In the genomic region with DNA sequence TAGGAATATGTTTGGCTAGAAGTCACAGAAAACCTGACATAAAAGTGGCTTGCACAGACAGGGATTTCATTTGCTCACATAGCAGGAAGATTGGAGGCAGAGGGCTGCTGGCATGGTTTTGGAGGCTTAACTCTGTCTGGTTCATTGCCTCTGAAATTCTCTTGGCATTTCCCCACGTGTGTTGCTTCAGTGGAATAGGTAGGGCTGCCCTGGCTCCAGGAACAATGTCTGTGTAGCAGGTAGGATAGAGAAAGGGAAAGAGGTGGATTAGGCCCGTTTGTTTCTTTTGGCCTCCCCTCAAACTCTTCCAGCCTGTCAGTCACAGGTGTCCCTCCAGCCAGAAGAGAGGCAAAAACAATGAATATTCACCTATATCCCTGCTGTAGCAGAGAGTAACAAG, we compare ENCODE assay signal across 24 cellular contexts. TPM values are rescaled to one million over a fixed set of nuclear protein-coding genes. Genes with fewer than 3 reads are reported as not detected.
DNase-seq lines count a peak whose midpoint lies in the region; ATAC-seq, FAIRE-seq and TF ChIP-seq lines count a peak whose summit lies in the region.
"Had no signal": no experiment of that assay in that cellular context is flagged by ENCODE, and none has a peak within 500 bp of the region (broad histone marks: within the 10 kb centered on the region; RNA-seq: fewer than 3 reads in every experiment).

No MANE protein-coding gene starts in this region.

- no peak overlapping the region for H3K4me3 ChIP-seq in mammary epithelial cell (replicated peaks in 1 of 3; ENCODE audit: insufficient read depth in 1 of 3, low read depth in 2 of 3, low read length in 3 of 3)
- no peak overlapping the region for H3K4me3 ChIP-seq in thyroid gland (replicated peaks in 1 of 3)
- no peak overlapping the region for H3K4me3 ChIP-seq in kidney (ENCODE audit: low read length in 2 of 2)
- H3K4me3 ChIP-seq: BLaER1 treated with 17β-estradiol and CSF1 and Interleukin-3, amounts not matched to agents 10 nM and 100 nM; HAP-1 had no signal

- FAIRE-seq in kidney (lab: Jason Lieb, UNC), result no peak
- FAIRE-seq: A204.1, D721Med, GM12891, H54 had no signal

- H3K4me3 Mint-ChIP-seq in MCF 10A (ENCODE audit: unreplicated experiment), result no peak overlapping the region
- H3K4me3 Mint-ChIP-seq: CD14-positive monocyte; CD4-positive, alpha-beta T cell; CD8-positive, alpha-beta memory T cell; HFFc6 had no signal

- peaks cover 14% of the 10 kb centered on the region for H3K4me1 Mint-ChIP-seq in MCF 10A (ENCODE audit: insufficient read depth, unreplicated experiment)

- H3K27ac ChIP-seq in mammary epithelial cell (ENCODE audit: insufficient read depth, low read depth, low read length), result no peak overlapping the region
- no peak overlapping the region for H3K27ac ChIP-seq in thyroid gland
- H3K27ac ChIP-seq in kidney (ENCODE audit: low read depth in 2 of 2, low read length in 2 of 2), result no peak overlapping the region
- H3K27ac ChIP-seq: 22Rv1; BLaER1 treated with 17β-estradiol and CSF1 and Interleukin-3, amounts not matched to agents 10 nM and 100 nM had no signal

- no peak for TF ChIP-seq CTCF in MCF 10A (IDR thresholded peaks at IDR 0.05; ENCODE audit: unreplicated experiment)
- TF ChIP-seq CTCF in mammary epithelial cell (conservative IDR thresholded peaks at IDR 0.05 in 1 of 2, IDR thresholded peaks at IDR 0.05 in 1 of 2; ENCODE audit: extremely low read depth in 1 of 2, insufficient read depth in 1 of 2, low read depth in 1 of 2, low read length in 2 of 2), result no peak
- TF ChIP-seq CTCF in omental fat pad (IDR thresholded peaks at IDR 0.05), result no peak
- no peak for TF ChIP-seq CTCF in thyroid gland (IDR thresholded peaks at IDR 0.05)
- no peak for TF ChIP-seq CTCF in kidney (IDR thresholded peaks at IDR 0.05; ENCODE audit: borderline replicate concordance, extremely low read depth, insufficient read depth)

- no peak for TF ChIP-seq POLR2A in thyroid gland (IDR thresholded peaks at IDR 0.05)

- intact Hi-C loops in MCF 10A (cut with micrococcal nuclease) (no loop called here), mammary epithelial cell (cut with micrococcal nuclease) (no loop called here), thyroid gland (cut with DNase I) (no loop called here), kidney (cut with DNase I) (no loop called here)

- no peaks in the 10 kb centered on the region for H3K36me3 Mint-ChIP-seq in MCF 10A (ENCODE audit: insufficient read depth, unreplicated experiment)
- H3K36me3 Mint-ChIP-seq: CD14-positive monocyte had no signal

- no peak overlapping the region for H3K4me2 ChIP-seq in mammary epithelial cell (ENCODE audit: insufficient read depth, low read depth, low read length)
- H3K4me2 ChIP-seq: BLaER1 treated with 17β-estradiol and CSF1 and Interleukin-3, amounts not matched to agents 10 nM and 100 nM had no signal

- POLR2A ChIA-PET in MCF 10A (lab: Yijun Ruan, JAX), result interaction anchor here (0.7 to 1.7 kb wide), 4 partner anchors 10 to 59 kb away, joined by 3 to 11 read pairs (median 5); no protein-coding TSS in a partner anchor

- BruUV-seq in MCF 10A (replicated peaks; lab: Mats Ljungman, UMichigan), result no TSS peak
- no TSS peak for BruUV-seq in mammary epithelial cell (replicated peaks; lab: Mats Ljungman, UMichigan)

- H3K9me3 ChIP-seq in mammary epithelial cell (replicated peaks; ENCODE audit: insufficient read depth, low read length) (no peaks in the 10 kb centered on the region), thyroid gland (no peaks in the 10 kb centered on the region), kidney (ENCODE audit: control insufficient read depth in 1 of 2, low read length in 2 of 2) (no peaks in the 10 kb centered on the region)
- H3K9me3 ChIP-seq: BE2C, HAP-1 had no signal

- H3K9me3 Mint-ChIP-seq in MCF 10A (ENCODE audit: unreplicated experiment), result no peaks in the 10 kb centered on the region
- H3K9me3 Mint-ChIP-seq: CD4-positive, alpha-beta T cell; CD8-positive, alpha-beta memory T cell had no signal

- H2AFZ ChIP-seq in mammary epithelial cell (ENCODE audit: low read depth, low read length), result no peak overlapping the region

- 80% methylated on average over 2 of the region's 2 CpGs for WGBS in mammary epithelial cell (ENCODE audit: low coverage, missing lambda C conversion rate)
- WGBS in thyroid gland, 2 donors, result 24 to 32% methylated on average over 2 of the region's 2 CpGs

- dilution Hi-C loops in mammary epithelial cell (cut with HindIII; ENCODE audit: low sequenced_read_pairs), result no loop called here

- H4K20me1 ChIP-seq in mammary epithelial cell (ENCODE audit: insufficient read depth, low read length), result no peaks in the 10 kb centered on the region
- H4K20me1 ChIP-seq: BLaER1 treated with 17β-estradiol and CSF1 and Interleukin-3, amounts not matched to agents 10 nM and 100 nM had no signal

- H3K79me2 ChIP-seq in mammary epithelial cell (ENCODE audit: insufficient read depth, low read length), result no peaks in the 10 kb centered on the region

- no peaks in the 10 kb centered on the region for H3K27me3 Mint-ChIP-seq in MCF 10A (ENCODE audit: insufficient read depth, unreplicated experiment)
- H3K27me3 Mint-ChIP-seq: CD4-positive, alpha-beta T cell had no signal

- no peaks in the 10 kb centered on the region for H3K27me3 ChIP-seq in mammary epithelial cell (ENCODE audit: insufficient read depth, low read length)
- H3K27me3 ChIP-seq in thyroid gland, result no peaks in the 10 kb centered on the region
- H3K27me3 ChIP-seq: BE2C had no signal

- in situ Hi-C loops in mammary epithelial cell (cut with MboI; ENCODE audit: low sequenced_read_pairs in 2 of 2), result no loop called here

- H3K9ac ChIP-seq in mammary epithelial cell (ENCODE audit: insufficient read depth, low read length) (no peak overlapping the region), kidney (ENCODE audit: low read length in 2 of 2) (no peak overlapping the region)
- H3K9ac ChIP-seq: BLaER1 treated with 17β-estradiol and CSF1 and Interleukin-3, amounts not matched to agents 10 nM and 100 nM had no signal

- H3K4me1 ChIP-seq in mammary epithelial cell (ENCODE audit: insufficient read depth, low read length), result peaks cover 4% of the 10 kb centered on the region
- no peaks in the 10 kb centered on the region for H3K4me1 ChIP-seq in thyroid gland
- H3K4me1 ChIP-seq in kidney (ENCODE audit: control insufficient read depth in 1 of 2, insufficient read depth in 1 of 2, low read depth in 1 of 2, low read length in 2 of 2), result no peaks in the 10 kb centered on the region
- H3K4me1 ChIP-seq: HAP-1 had no signal

- ATAC-seq in esophagus mucosa (peak; percentile 85), omental fat pad (ENCODE audit: low FRiP score) (peak; percentile 19)

- CTCF ChIA-PET in MCF 10A (lab: Yijun Ruan, JAX), result interaction anchor here (2.6 kb wide), 1 partner anchor 143 kb away, joined by 14 read pairs; no protein-coding TSS in a partner anchor
- CTCF ChIA-PET in mammary epithelial cell (lab: Charles Lee; ENCODE audit: low non-redundant PET), result no interaction called here

- peak overlapping the region; percentile 55 for H3K27ac Mint-ChIP-seq in MCF 10A (ENCODE audit: low read depth, unreplicated experiment)
- H3K27ac Mint-ChIP-seq: CD14-positive monocyte; CD4-positive, alpha-beta T cell; CD8-positive, alpha-beta memory T cell; HFFc6 had no signal

- no peaks in the 10 kb centered on the region for H3K36me3 ChIP-seq in mammary epithelial cell (ENCODE audit: insufficient read depth, low read length)
- no peaks in the 10 kb centered on the region for H3K36me3 ChIP-seq in thyroid gland
- no peaks in the 10 kb centered on the region for H3K36me3 ChIP-seq in kidney (ENCODE audit: control insufficient read depth in 1 of 2, insufficient read depth in 2 of 2, low read length in 2 of 2)
- H3K36me3 ChIP-seq: BE2C; BLaER1 treated with 17β-estradiol and CSF1 and Interleukin-3, amounts not matched to agents 10 nM and 100 nM; HAP-1 had no signal

- DNase-seq in MCF 10A (ENCODE audit: unreplicated experiment) (peak; percentile 43), mammary epithelial cell (no peak), omental fat pad (ENCODE audit: low spot score) (no peak), thyroid gland (peak; percentile 26 to 55), kidney (no peak), AML-193 (lab: John Stamatoyannopoulos, UW) (no peak), midbrain (lab: John Stamatoyannopoulos, UW) (no peak)
- DNase-seq: BE2C; CD4-positive, alpha-beta T cell; CD8-positive, alpha-beta memory T cell; DMS 273 treated with DMSO at 0.1 percent for 48 hours; DMS79; GDM1; GOT3; HFFc6 had no signal

RNA-seq across cellular contexts. Expression of a gene that starts 20.5 kb away (rescaled TPM):
- total RNA-seq in MCF 10A (2022) (15.2 and 18.3 TPM in 2 replicates), mammary epithelial cell (10 to 100 TPM in 1 of 2 donors, 1 to 10 TPM in 1; 3.8 to 19.8 TPM), esophagus mucosa (36.9 TPM), omental fat pad (100 to 1,000 TPM in 1 of 4 donors, 10 to 100 TPM in 3; 20.5 to 111 (median 39.8) TPM), thyroid gland (10 to 100 TPM; 15.6 to 44.9 (median 31.3) TPM), kidney (20.2 TPM)
- polyA plus RNA-seq in mammary epithelial cell (2.5 TPM), kidney (ENCODE audit: insufficient read depth, low read depth, low replicate concordance) (4.0 TPM)
- 2.0 TPM for polyA minus RNA-seq in mammary epithelial cell

Comparison
In these comparisons a context has a peak if more than half of its experiments do, and no peak if none do; other contexts are left out.
1. DNase-seq: peak in MCF 10A (single experiment) and thyroid gland (2 of 2); none in mammary epithelial cell (single experiment), omental fat pad (single experiment), kidney (single experiment), AML-193 (0 of 2) and midbrain (single experiment).